Comparison of ENCODE assay signal across 11 cellular contexts in genomic region chr15:90165157-90165556, GRCh38. TPM values are rescaled to one million over a fixed set of nuclear protein-coding genes. Genes with fewer than 3 reads are reported as not detected.
DNase-seq lines count a peak whose midpoint lies in the region; ATAC-seq, FAIRE-seq and TF ChIP-seq lines count a peak whose summit lies in the region.
"Had no signal": no experiment of that assay in that cellular context is flagged by ENCODE, and none has a peak within 500 bp of the region (broad histone marks: within the 10 kb centered on the region; RNA-seq: fewer than 3 reads in every experiment).

No MANE protein-coding gene starts in this region.

- no peaks in the 10 kb centered on the region for H3K27me3 Mint-ChIP-seq in activated T-helper 17 cell treated with anti-CD3 and anti-CD28 coated beads, Interleukin-2, amount 50 U/mL, for 72 hours
- H3K27me3 Mint-ChIP-seq: activated naive CD8-positive, alpha-beta T cell treated with anti-CD3 and anti-CD28 coated beads, Interleukin-2, amount 50 U/mL, for 24 hours had no signal

- FAIRE-seq in kidney (lab: Jason Lieb, UNC), result no peak
- FAIRE-seq in small intestine (lab: Jason Lieb, UNC), result no peak

- H3F3A ChIP-seq in DOHH2 (ENCODE audit: control insufficient read depth, insufficient read depth), result no peaks in the 10 kb centered on the region

- peaks cover 22% of the 10 kb centered on the region for H3K4me1 Mint-ChIP-seq in activated T-helper 17 cell treated with anti-CD3 and anti-CD28 coated beads, Interleukin-2, amount 50 U/mL, for 72 hours

- H3K9ac ChIP-seq in kidney (ENCODE audit: low read length in 2 of 2), result peak overlapping the region in 1 of 2 donors; percentile 56

- H4K20me1 ChIP-seq in DOHH2 (ENCODE audit: control insufficient read depth, insufficient read depth, low read depth, low read length), result no peaks in the 10 kb centered on the region

- H3K36me3 ChIP-seq in DOHH2 (ENCODE audit: control insufficient read depth, low read length) (no peaks in the 10 kb centered on the region), kidney (ENCODE audit: control insufficient read depth in 1 of 2, insufficient read depth in 2 of 2, low read length in 2 of 2) (no peaks in the 10 kb centered on the region), small intestine (ENCODE audit: control insufficient read depth in 2 of 2, insufficient read depth in 2 of 2, low read length in 2 of 2) (no peaks in the 10 kb centered on the region)

- WGBS in small intestine, 3 donors, result 95 to 100% (median 96%) methylated on average over 1 of the region's 1 CpG

- H3K27me3 ChIP-seq in DOHH2 (ENCODE audit: control insufficient read depth, low read length) (peaks cover 4% of the 10 kb centered on the region; the same call in 1 of the 2 replicates), small intestine (ENCODE audit: control insufficient read depth in 2 of 2, insufficient read depth in 2 of 2, low read length in 2 of 2) (no peaks in the 10 kb centered on the region)

- intact Hi-C loops in kidney (cut with DNase I), result no loop called here

- H3K27ac Mint-ChIP-seq in activated T-helper 17 cell treated with anti-CD3 and anti-CD28 coated beads, Interleukin-2, amount 50 U/mL, for 72 hours, result peak overlapping the region; percentile 81
- H3K27ac Mint-ChIP-seq: activated naive CD8-positive, alpha-beta T cell treated with anti-CD3 and anti-CD28 coated beads, Interleukin-2, amount 50 U/mL, for 24 hours had no signal

- H3K9me3 Mint-ChIP-seq in activated T-helper 17 cell treated with anti-CD3 and anti-CD28 coated beads, Interleukin-2, amount 50 U/mL, for 72 hours, result no peaks in the 10 kb centered on the region
- H3K9me3 Mint-ChIP-seq: activated naive CD8-positive, alpha-beta T cell treated with anti-CD3 and anti-CD28 coated beads, Interleukin-2, amount 50 U/mL, for 24 hours had no signal

- no peak for TF ChIP-seq CTCF in DOHH2 (IDR thresholded peaks at IDR 0.05; ENCODE audit: low read depth, low read length, poor library complexity, severe bottlenecking)
- no peak for TF ChIP-seq CTCF in kidney (IDR thresholded peaks at IDR 0.05; ENCODE audit: borderline replicate concordance, extremely low read depth, insufficient read depth)

- H3K9me3 ChIP-seq in DOHH2 (ENCODE audit: control insufficient read depth, insufficient read depth, low read length), result no peaks in the 10 kb centered on the region
- no peaks in the 10 kb centered on the region for H3K9me3 ChIP-seq in kidney (ENCODE audit: control insufficient read depth in 1 of 2, low read length in 2 of 2)
- no peaks in the 10 kb centered on the region for H3K9me3 ChIP-seq in small intestine (ENCODE audit: control insufficient read depth, low read depth)

- no peak overlapping the region for H3K4me3 ChIP-seq in DOHH2 (ENCODE audit: low read length)
- H3K4me3 ChIP-seq in kidney (ENCODE audit: low read length in 2 of 2), result no peak overlapping the region
- H3K4me3 ChIP-seq in small intestine (ENCODE audit: low read depth in 1 of 2, low read length in 2 of 2), result no peak overlapping the region

- peak overlapping the region; percentile 40 for H3K4me2 ChIP-seq in DOHH2 (ENCODE audit: low read length)

- H3K27ac ChIP-seq in DOHH2 (ENCODE audit: low read depth, low read length) (no peak overlapping the region), kidney (ENCODE audit: low read depth in 2 of 2, low read length in 2 of 2) (peak overlapping the region; percentile 75 to 87), small intestine (ENCODE audit: low read depth in 1 of 2, low read length in 1 of 2) (peak overlapping the region; percentile 87 to 92)

- H3K9me2 ChIP-seq in DOHH2 (replicated peaks; ENCODE audit: control insufficient read depth, low read length), result no peaks in the 10 kb centered on the region

- peak overlapping the region; percentile 64 for H3K4me3 Mint-ChIP-seq in activated T-helper 17 cell treated with anti-CD3 and anti-CD28 coated beads, Interleukin-2, amount 50 U/mL, for 72 hours
- H3K4me3 Mint-ChIP-seq: activated naive CD8-positive, alpha-beta T cell treated with anti-CD3 and anti-CD28 coated beads, Interleukin-2, amount 50 U/mL, for 24 hours had no signal

- DNase-seq in kidney (no peak), small intestine (no peak), germinal center (ENCODE audit: low spot score) (no peak)
- DNase-seq in stimulated activated CD4-positive, alpha-beta T cell treated with anti-CD3 and anti-CD28 coated beads, Interleukin-15, amount 100 ng/mL, for 24 hours, result no peak
- DNase-seq: effector CD8-positive, alpha-beta T cell; hippocampal formation had no signal

- no peaks in the 10 kb centered on the region for H3K36me3 Mint-ChIP-seq in activated T-helper 17 cell treated with anti-CD3 and anti-CD28 coated beads, Interleukin-2, amount 50 U/mL, for 72 hours (ENCODE audit: low read depth)

- no peak for ATAC-seq in activated T-helper 17 cell treated with anti-CD3 and anti-CD28 coated beads, Interleukin-2, amount 50 U/mL, for 72 hours (replicated peaks)
- no peak for ATAC-seq in HG03097 (IDR thresholded peaks at IDR 0.05; ENCODE audit: low FRiP score, unreplicated experiment)
- ATAC-seq in HG03039 (IDR thresholded peaks at IDR 0.05; ENCODE audit: unreplicated experiment), result no peak

- no peaks in the 10 kb centered on the region for H3K79me2 ChIP-seq in DOHH2 (ENCODE audit: control insufficient read depth, low read length)

- H3K4me1 ChIP-seq in DOHH2 (ENCODE audit: control insufficient read depth, low read length) (peaks cover 18% of the 10 kb centered on the region), kidney (ENCODE audit: control insufficient read depth in 1 of 2, insufficient read depth in 1 of 2, low read depth in 1 of 2, low read length in 2 of 2) (peaks cover 11 to 12% of the 10 kb centered on the region in 2 donors), small intestine (ENCODE audit: control insufficient read depth in 2 of 2, insufficient read depth in 1 of 2, low read depth in 1 of 2, low read length in 1 of 2) (peaks cover 7% of the 10 kb centered on the region in 2 donors)

RNA-seq across cellular contexts. Expression of gene SEMA4B, which starts 36.0 kb away (rescaled TPM):
- 10 to 100 TPM; 17.3 to 49.1 TPM for total RNA-seq in activated T-helper 17 cell treated with anti-CD3 and anti-CD28 coated beads, Interleukin-2, amount 50 U/mL, for 72 hours
- 190 TPM for total RNA-seq in kidney
- polyA plus RNA-seq in kidney (ENCODE audit: insufficient read depth, low read depth, low replicate concordance) (28.7 TPM), small intestine (10 to 100 TPM; 26.2 to 37.9 (median 31.8) TPM)
